Comparison of ENCODE assay signal across 8 cellular contexts in the genomic region with DNA sequence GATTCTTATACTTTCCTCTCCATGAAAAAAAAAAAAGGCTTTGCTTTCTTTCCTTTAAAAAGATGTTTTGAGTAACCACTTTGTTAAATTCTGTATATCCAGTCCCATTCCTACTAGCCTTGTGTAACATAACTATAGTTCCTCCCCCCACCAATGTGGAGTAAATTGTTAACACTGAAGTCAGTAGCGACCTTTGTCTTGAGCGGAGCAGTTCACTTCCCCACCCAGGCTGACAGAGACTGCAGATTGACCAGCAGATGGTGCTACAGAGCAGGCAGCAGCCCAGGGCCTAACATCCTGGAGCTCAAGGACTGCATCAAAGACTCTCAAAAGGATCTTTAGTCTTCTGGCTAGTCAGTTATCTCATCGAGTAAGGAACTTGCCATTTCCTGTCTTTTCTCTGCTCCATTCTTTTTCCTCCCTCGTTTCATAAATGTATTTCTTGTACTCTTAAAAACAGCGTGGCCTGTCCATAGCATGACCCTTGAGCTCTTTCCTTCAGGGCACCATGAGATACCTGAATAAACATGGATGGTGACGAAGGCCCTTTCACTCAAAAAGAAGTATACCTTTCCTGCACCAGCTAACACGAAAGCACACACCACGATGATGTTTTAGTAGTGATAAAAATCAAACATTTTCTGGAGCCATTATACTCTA.
DNase-seq lines count a peak whose midpoint lies in the region; ATAC-seq, FAIRE-seq and TF ChIP-seq lines count a peak whose summit lies in the region.

No MANE protein-coding gene starts in this region.

- TF ChIP-seq CTCF in astrocyte of the cerebellum (IDR thresholded peaks at IDR 0.05; ENCODE audit: low read depth, low read length, missing control alignments): peak; percentile 100

- peak; percentile 93 for FAIRE-seq in A204.1 (lab: Jason Lieb, UNC)

- DNase-seq in NCI-H146 treated with DMSO at 0.1 percent for 48 hours (lab: John Stamatoyannopoulos, UW; ENCODE audit: unreplicated experiment): peak; percentile 31
- DNase-seq in T-helper 1 cell: peak in 4 of 5 donors; percentile 6 to 49 (median 14)
- DNase-seq in astrocyte of the cerebellum (ENCODE audit: low read depth): peak; percentile 55
- DNase-seq in iPS DF 4.7 (ENCODE audit: extremely low read depth, low spot score): peak; percentile 80
- DNase-seq in stimulated activated CD4-positive, alpha-beta T cell treated with anti-CD3 and anti-CD28 coated beads, Interleukin-12 subunit alpha, Interleukin-12 subunit beta, amount 100 ng/mL, for 24 hours (ENCODE audit: low read depth in 2 of 2): peak; percentile 11 to 38

- ATAC-seq in GM18508 (IDR thresholded peaks at IDR 0.05; ENCODE audit: insufficient read depth, unreplicated experiment): peak; percentile 94
- ATAC-seq in HG02943 (IDR thresholded peaks at IDR 0.05; ENCODE audit: low read depth, unreplicated experiment): peak; percentile 97

- no peak overlapping the region for H3K4me3 ChIP-seq in astrocyte of the cerebellum (ENCODE audit: low read depth, low read length)

- in situ Hi-C loops in astrocyte of the cerebellum (cut with HindIII; ENCODE audit: low sequenced_read_pairs): no loop called here

Comparison
In these comparisons a context has a peak if more than half of its experiments do, and no peak if none do; other contexts are left out.
1. DNase-seq: peak in every context shown above with its lines; median percentile 80 in iPS DF 4.7; 55 in astrocyte of the cerebellum; 31 in NCI-H146 treated with DMSO at 0.1 percent for 48 hours; 24 in stimulated activated CD4-positive, alpha-beta T cell treated with anti-CD3 and anti-CD28 coated beads, Interleukin-12 subunit alpha, Interleukin-12 subunit beta, amount 100 ng/mL, for 24 hours; 14 in T-helper 1 cell.